Comparison of ENCODE assay signal across 2 cellular contexts in the genomic region with DNA sequence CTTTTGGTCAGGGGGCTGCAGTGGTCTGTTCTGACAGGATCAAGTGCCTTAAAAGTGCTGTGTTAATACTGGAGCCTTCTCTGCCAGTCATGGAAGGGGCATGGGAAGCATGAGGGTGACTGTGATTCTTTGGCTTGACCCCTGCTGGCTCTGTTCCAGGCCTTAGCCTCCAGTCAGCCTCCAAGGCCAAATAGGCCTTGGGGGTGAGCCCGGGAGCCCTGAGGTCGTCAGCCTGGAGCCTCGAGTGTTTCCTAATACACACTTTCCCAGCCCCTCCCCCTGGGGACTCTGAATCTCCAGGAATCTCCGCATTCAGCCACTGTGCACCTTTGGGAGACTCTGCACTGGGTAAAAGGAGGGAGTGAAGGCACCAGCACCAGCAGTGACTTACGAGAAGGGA.
TF ChIP-seq lines count a peak whose summit lies in the region.

No MANE protein-coding gene starts in this region.

TF ChIP-seq in A549, 52 proteins besides CTCF, POLR2A, EP300 and RAD21:
- TF ChIP-seq FOSB (CRISPR knock-in tag; IDR thresholded peaks at IDR 0.05) (no peak), NPAS2 (CRISPR knock-in tag; IDR thresholded peaks at IDR 0.05; ENCODE audit: borderline replicate concordance) (no peak), HOXA7 (CRISPR knock-in tag; IDR thresholded peaks at IDR 0.05) (no peak), MAZ (IDR thresholded peaks at IDR 0.05; ENCODE audit: borderline replicate concordance, low read depth, low read length) (no peak), CEBPB (IDR thresholded peaks at IDR 0.05) (no peak), EHMT2 (IDR thresholded peaks at IDR 0.05; ENCODE audit: low read depth) (no peak)

TF ChIP-seq in WTC11, 78 proteins besides CTCF, POLR2A, EP300 and RAD21:
- no peak for TF ChIP-seq EMX1 (CRISPR knock-in tag; IDR thresholded peaks at IDR 0.05)
- TF ChIP-seq E2F5 (CRISPR knock-in tag; IDR thresholded peaks at IDR 0.05), result no peak
- no peak for TF ChIP-seq AFF4 (CRISPR knock-in tag; IDR thresholded peaks at IDR 0.05; ENCODE audit: borderline replicate concordance)
- TF ChIP-seq IRF2 (CRISPR knock-in tag; IDR thresholded peaks at IDR 0.05; ENCODE audit: borderline replicate concordance, low read depth), result no peak
- TF ChIP-seq MYBL2 (CRISPR knock-in tag; IDR thresholded peaks at IDR 0.05), result no peak
- no peak for TF ChIP-seq OVOL2 (CRISPR knock-in tag; IDR thresholded peaks at IDR 0.05; ENCODE audit: borderline replicate concordance)
- TF ChIP-seq ZNF138 (CRISPR knock-in tag; conservative IDR thresholded peaks at IDR 0.05), result no peak
- no peak for TF ChIP-seq NR1H2 (CRISPR knock-in tag; IDR thresholded peaks at IDR 0.05)
- no peak for TF ChIP-seq HMGXB4 (CRISPR knock-in tag; IDR thresholded peaks at IDR 0.05)
- TF ChIP-seq SP1 (CRISPR knock-in tag; conservative IDR thresholded peaks at IDR 0.05), result no peak
